In the genomic region with DNA sequence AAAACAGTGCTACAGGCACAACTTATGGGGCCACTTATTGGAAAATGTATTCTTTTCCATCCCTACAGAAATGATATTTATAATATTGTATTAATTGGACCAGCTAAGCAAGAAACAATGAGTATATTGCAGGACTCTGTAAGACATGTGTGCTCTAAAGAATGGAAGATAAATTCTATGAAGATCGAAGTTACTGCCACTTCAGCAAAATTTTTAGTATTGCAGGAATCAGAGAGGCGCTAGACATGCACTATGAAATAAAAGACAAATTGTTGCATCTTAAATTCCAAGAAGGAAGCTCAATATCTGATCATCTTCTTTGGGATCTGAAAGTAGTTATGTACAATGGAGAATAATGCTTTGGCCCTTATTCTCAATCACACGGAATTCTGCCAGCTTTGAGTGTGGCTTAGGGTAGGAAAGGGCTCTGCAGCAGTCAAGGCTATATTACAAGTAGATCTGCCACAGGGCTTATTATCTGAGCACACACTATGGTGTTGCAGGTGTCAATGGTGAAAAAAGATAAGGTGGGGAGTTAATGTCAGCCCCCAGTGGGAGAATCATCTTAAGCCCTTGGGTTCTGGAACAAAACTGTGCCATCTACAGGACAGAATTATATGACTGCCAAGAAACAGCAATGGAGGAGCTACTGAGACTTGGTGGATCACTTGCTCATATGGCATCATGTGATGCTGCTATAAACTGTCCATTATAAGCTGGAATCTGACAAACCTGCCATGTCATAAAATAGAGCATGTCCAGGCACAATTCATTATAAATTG, we compare ENCODE assay signal across 9 cellular contexts.
DNase-seq lines count a peak whose midpoint lies in the region; ATAC-seq and TF ChIP-seq lines count a peak whose summit lies in the region.
"Had no signal": no experiment of that assay in that cellular context is flagged by ENCODE, and none has a peak within 500 bp of the region (broad histone marks: within the 10 kb centered on the region; RNA-seq: fewer than 3 reads in every experiment).

No MANE protein-coding gene starts in this region.

- H3K4me1 Mint-ChIP-seq in activated T-helper 2 cell treated with anti-CD3 and anti-CD28 coated beads, Interferon-gamma antibody, Interleukin-2, Interleukin-4, amounts not matched to agents 10 μg/mL and 5 μg/mL and 100 μg/mL, durations not matched to agents 14 hours and 24 hours and 36 hours (ENCODE audit: low read depth), result no peaks in the 10 kb centered on the region

- no peak overlapping the region for H3K4me2 ChIP-seq in OCI-LY7 (ENCODE audit: low read length)

- H3K4me1 ChIP-seq in HEK293 (ENCODE audit: control insufficient read depth, insufficient read depth, low read length), result no peaks in the 10 kb centered on the region
- H3K4me1 ChIP-seq in OCI-LY7 (ENCODE audit: insufficient read depth, low read length, poor library complexity, severe bottlenecking), result no peaks in the 10 kb centered on the region
- no peaks in the 10 kb centered on the region for H3K4me1 ChIP-seq in lower lobe of right lung

- H3K9me3 Mint-ChIP-seq in activated T-helper 2 cell treated with anti-CD3 and anti-CD28 coated beads, Interferon-gamma antibody, Interleukin-2, Interleukin-4, amounts not matched to agents 10 μg/mL and 5 μg/mL and 100 μg/mL, durations not matched to agents 14 hours and 24 hours and 36 hours, result no peaks in the 10 kb centered on the region

- H3K27ac ChIP-seq in HEK293 (ENCODE audit: extremely low read depth, low read depth, low read length) (no peak overlapping the region), OCI-LY7 (ENCODE audit: low read depth, low read length, poor library complexity, severe bottlenecking) (no peak overlapping the region), lower lobe of right lung (no peak overlapping the region)
- H3K27ac ChIP-seq: HL-60 had no signal

- H3K27ac Mint-ChIP-seq in activated T-helper 2 cell treated with anti-CD3 and anti-CD28 coated beads, Interferon-gamma antibody, Interleukin-2, Interleukin-4, amounts not matched to agents 10 μg/mL and 5 μg/mL and 100 μg/mL, durations not matched to agents 14 hours and 24 hours and 36 hours, result no peak overlapping the region

- no peaks in the 10 kb centered on the region for H3K27me3 Mint-ChIP-seq in activated T-helper 2 cell treated with anti-CD3 and anti-CD28 coated beads, Interferon-gamma antibody, Interleukin-2, Interleukin-4, amounts not matched to agents 10 μg/mL and 5 μg/mL and 100 μg/mL, durations not matched to agents 14 hours and 24 hours and 36 hours (ENCODE audit: low read depth)

- H3K4me3 ChIP-seq in HEK293 (ENCODE audit: low read depth, low read length), result no peak overlapping the region
- no peak overlapping the region for H3K4me3 ChIP-seq in OCI-LY7 (ENCODE audit: low read depth, low read length, poor library complexity, severe bottlenecking)
- H3K4me3 ChIP-seq in lower lobe of right lung, result no peak overlapping the region

- H3K9me3 ChIP-seq in HEK293 (ENCODE audit: control insufficient read depth, insufficient read depth, low read depth, low read length) (no peaks in the 10 kb centered on the region), OCI-LY7 (ENCODE audit: low read length) (no peaks in the 10 kb centered on the region), lower lobe of right lung (no peaks in the 10 kb centered on the region)

- no peak overlapping the region for H3K4me3 Mint-ChIP-seq in activated T-helper 2 cell treated with anti-CD3 and anti-CD28 coated beads, Interferon-gamma antibody, Interleukin-2, Interleukin-4, amounts not matched to agents 10 μg/mL and 5 μg/mL and 100 μg/mL, durations not matched to agents 14 hours and 24 hours and 36 hours (ENCODE audit: low read depth)

- no peaks in the 10 kb centered on the region for H3K79me2 ChIP-seq in OCI-LY7 (ENCODE audit: insufficient read depth, low read depth, low read length)

- H3K27me3 ChIP-seq in lower lobe of right lung (ENCODE audit: low read depth), result no peaks in the 10 kb centered on the region

- H4K20me1 ChIP-seq in OCI-LY7 (ENCODE audit: insufficient read depth, low read length), result no peaks in the 10 kb centered on the region

- H3K36me3 Mint-ChIP-seq in activated T-helper 2 cell treated with anti-CD3 and anti-CD28 coated beads, Interferon-gamma antibody, Interleukin-2, Interleukin-4, amounts not matched to agents 10 μg/mL and 5 μg/mL and 100 μg/mL, durations not matched to agents 14 hours and 24 hours and 36 hours (ENCODE audit: low read depth), result no peaks in the 10 kb centered on the region

- BruUV-seq in OCI-LY7 (replicated peaks; lab: Mats Ljungman, UMichigan), result no TSS peak

- H3K36me3 ChIP-seq in HEK293 (ENCODE audit: control insufficient read depth in 2 of 2, insufficient read depth in 1 of 2, low read length in 2 of 2), result no peaks in the 10 kb centered on the region
- H3K36me3 ChIP-seq in OCI-LY7 (ENCODE audit: insufficient read depth, low read length), result no peaks in the 10 kb centered on the region
- H3K36me3 ChIP-seq in lower lobe of right lung, result no peaks in the 10 kb centered on the region

- POLR2A ChIA-PET in HEK293 (lab: Yijun Ruan, JAX) (no interaction called here), OCI-LY7 (lab: Charles Lee) (no interaction called here)

- TF ChIP-seq CTCF in GM12873 (IDR thresholded peaks at IDR 0.05; ENCODE audit: insufficient read depth, low read depth, low read length, missing control alignments) (peak; percentile 47), HEK293 (tag by site-specific recombination; IDR thresholded peaks at IDR 0.05) (no peak), OCI-LY7 (conservative IDR thresholded peaks at IDR 0.05; ENCODE audit: low read length) (peak; percentile 63), lower lobe of right lung (IDR thresholded peaks at IDR 0.05) (no peak)

- intact Hi-C loops in OCI-LY7 (cut with micrococcal nuclease; ENCODE audit: unreplicated experiment) (no loop called here), lower lobe of right lung (cut with DNase I) (no loop called here)
- intact Hi-C loops in activated T-helper 2 cell treated with anti-CD3 and anti-CD28 coated beads, Interferon-gamma antibody, Interleukin-2, Interleukin-4, amounts not matched to agents 10 μg/mL and 5 μg/mL and 100 μg/mL, durations not matched to agents 14 hours and 24 hours and 36 hours (cut with micrococcal nuclease), result no loop called here

- H3K9me2 ChIP-seq in OCI-LY7 (ENCODE audit: insufficient read depth, low read length), result no peaks in the 10 kb centered on the region

- DNase-seq in OCI-LY7 (ENCODE audit: low spot score), result peak; percentile 5
- DNase-seq in iPS-NIHi7 (ENCODE audit: extremely low spot score), result peak; percentile 42
- DNase-seq in epidermal melanocyte (ENCODE audit: insufficient read length, low spot score), result no peak
- no peak for DNase-seq in activated T-helper 2 cell treated with anti-CD3 and anti-CD28 coated beads, Interferon-gamma antibody, Interleukin-2, Interleukin-4, amounts not matched to agents 10 μg/mL and 5 μg/mL and 100 μg/mL, durations not matched to agents 14 hours and 24 hours and 36 hours (ENCODE audit: low spot score)
- DNase-seq in NCI-H1105 treated with DMSO at 0.1 percent for 48 hours (lab: John Stamatoyannopoulos, UW), result no peak
- DNase-seq in lower lobe of right lung, result no peak

- ATAC-seq in lower lobe of right lung, result no peak

- CTCF ChIA-PET in HEK293 (lab: Yijun Ruan, JAX) (interaction anchor here (0.5 to 2.5 kb wide), 11 partner anchors 8 to 1521 kb away, joined by 3 to 9 read pairs (median 4); no protein-coding TSS in a partner anchor), OCI-LY7 (lab: Charles Lee; ENCODE audit: unreplicated experiment) (no interaction called here)

- H2AFZ ChIP-seq in OCI-LY7 (ENCODE audit: low read length), result no peak overlapping the region

TF ChIP-seq in HEK293, 187 proteins besides CTCF, POLR2A, EP300 and RAD21:
- TF ChIP-seq ZNF654 (tag by site-specific recombination; IDR thresholded peaks at IDR 0.05; ENCODE audit: low read depth), result peak; percentile 19; the same call in 1 of the 2 replicates
- TF ChIP-seq, protein P1, sequence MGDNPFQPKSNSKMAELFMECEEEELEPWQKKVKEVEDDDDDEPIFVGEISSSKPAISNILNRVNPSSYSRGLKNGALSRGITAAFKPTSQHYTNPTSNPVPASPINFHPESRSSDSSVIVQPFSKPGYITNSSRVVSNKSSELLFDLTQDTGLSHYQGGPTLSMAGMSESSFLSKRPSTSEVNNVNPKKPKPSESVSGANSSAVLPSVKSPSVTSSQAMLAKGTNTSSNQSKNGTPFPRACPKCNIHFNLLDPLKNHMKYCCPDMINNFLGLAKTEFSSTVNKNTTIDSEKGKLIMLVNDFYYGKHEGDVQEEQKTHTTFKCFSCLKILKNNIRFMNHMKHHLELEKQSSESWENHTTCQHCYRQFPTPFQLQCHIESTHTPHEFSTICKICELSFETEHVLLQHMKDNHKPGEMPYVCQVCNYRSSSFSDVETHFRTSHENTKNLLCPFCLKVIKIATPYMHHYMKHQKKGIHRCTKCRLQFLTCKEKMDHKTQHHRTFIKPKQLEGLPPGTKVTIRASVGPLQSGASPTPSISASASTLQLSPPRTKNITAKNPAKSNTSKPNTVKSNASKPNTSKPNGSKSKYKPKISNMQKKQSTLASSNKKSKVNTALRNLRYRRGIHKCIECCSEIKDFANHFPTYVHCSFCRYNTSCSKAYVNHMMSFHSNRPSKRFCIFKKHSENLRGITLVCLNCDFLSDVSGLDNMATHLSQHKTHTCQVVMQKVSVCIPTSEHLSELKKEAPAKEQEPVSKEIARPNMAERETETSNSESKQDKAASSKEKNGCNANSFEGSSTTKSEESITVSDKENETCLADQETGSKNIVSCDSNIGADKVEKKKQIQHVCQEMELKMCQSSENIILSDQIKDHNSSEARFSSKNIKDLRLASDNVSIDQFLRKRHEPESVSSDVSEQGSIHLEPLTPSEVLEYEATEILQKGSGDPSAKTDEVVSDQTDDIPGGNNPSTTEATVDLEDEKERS (tag by site-specific recombination; IDR thresholded peaks at IDR 0.05), result no peak
- TF ChIP-seq ZNF623 (tag by site-specific recombination; IDR thresholded peaks at IDR 0.05), result no peak
TF ChIP-seq in HEK293: peak in this region for 1.

Comparison
In these comparisons a context has a peak if more than half of its experiments do, and no peak if none do; other contexts are left out.
1. CTCF ChIP-seq: peak in GM12873 (single experiment) and OCI-LY7 (single experiment); none in HEK293 (single experiment) and lower lobe of right lung (single experiment).
2. DNase-seq: peak in OCI-LY7 (single experiment) and iPS-NIHi7 (single experiment); none in epidermal melanocyte (single experiment), activated T-helper 2 cell treated with anti-CD3 and anti-CD28 coated beads, Interferon-gamma antibody, Interleukin-2, Interleukin-4, amounts not matched to agents 10 μg/mL and 5 μg/mL and 100 μg/mL, durations not matched to agents 14 hours and 24 hours and 36 hours (single experiment), NCI-H1105 treated with DMSO at 0.1 percent for 48 hours (single experiment) and lower lobe of right lung (single experiment).